ENCODE assay signal across 12 cellular contexts in genomic region chr13:112754281-112755025, GRCh38.
"Had no signal": no experiment of that assay in that cellular context is flagged by ENCODE, and none has a peak within 500 bp of the region (broad histone marks: within the 10 kb centered on the region; RNA-seq: fewer than 3 reads in every experiment).

No MANE protein-coding gene starts in this region.

- H3K4me1 ChIP-seq: tibial artery had no signal

- H3K27ac ChIP-seq: tibial artery had no signal

- FAIRE-seq: islet of Langerhans, TTC549 had no signal

- H3K9me3 ChIP-seq: tibial artery had no signal

- H3K27me3 ChIP-seq: tibial artery had no signal

- DNase-seq: activated B cell treated with CpG ODN at 0.5 μM for 24 hours; activated CD4-positive, alpha-beta T cell treated with anti-CD3 and anti-CD28 coated beads, Interleukin-2, amount 50 U/mL, for 1 hour; activated CD8-positive, alpha-beta memory T cell treated with anti-CD3 and anti-CD28 coated beads for 24 hours; activated naive CD8-positive, alpha-beta T cell treated with anti-CD3 and anti-CD28 coated beads for 36 hours; amygdala; left ventricle myocardium inferior; nephron progenitor cell; stimulated activated CD4-positive, alpha-beta T cell treated with anti-CD3 and anti-CD28 coated beads, Interleukin-12 subunit alpha, Interleukin-12 subunit beta, amount 100 ng/mL, for 4 hours; stimulated activated CD4-positive, alpha-beta T cell treated with anti-CD3 and anti-CD28 coated beads, Interleukin-2, amount 100 ng/mL, for 24 hours; tibial artery had no signal

- H3K4me3 ChIP-seq: left ventricle myocardium inferior, tibial artery had no signal

- H3K36me3 ChIP-seq: left ventricle myocardium inferior, tibial artery had no signal
